Comparison of ENCODE assay signal across 3 cellular contexts in genomic region chr1:207528401-207528800, GRCh38. TPM values are rescaled to one million over a fixed set of nuclear protein-coding genes. Genes with fewer than 3 reads are reported as not detected.
"Had no signal": no experiment of that assay in that cellular context is flagged by ENCODE, and none has a peak within 500 bp of the region (broad histone marks: within the 10 kb centered on the region; RNA-seq: fewer than 3 reads in every experiment).

No MANE protein-coding gene starts in this region.

RNA-seq across cellular contexts. Expression of gene CR1, which starts 32.4 kb away (rescaled TPM):
- total RNA-seq: dermis microvascular lymphatic vessel endothelial cell, fibroblast of villous mesenchyme had no signal
- polyA plus RNA-seq: hepatocyte had no signal
